In the genomic region with DNA sequence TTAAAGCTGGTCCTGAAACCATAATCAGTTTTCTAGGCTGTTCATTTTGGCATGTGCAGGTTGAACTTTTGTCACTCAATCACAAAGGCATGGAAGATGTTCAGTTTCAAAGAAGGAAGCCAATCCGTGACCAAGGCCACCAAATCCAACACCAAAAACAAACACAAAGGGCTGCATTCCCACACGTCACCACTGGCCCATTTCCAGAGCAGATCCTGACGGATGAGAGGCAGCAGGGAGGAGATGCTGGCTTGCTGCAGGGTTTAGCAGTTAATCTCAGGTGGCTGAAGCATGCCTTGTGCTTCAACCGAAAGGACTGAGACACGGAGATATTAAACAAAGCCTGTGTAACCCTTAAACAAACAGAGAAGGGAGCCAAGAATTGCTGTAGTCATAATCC, we compare ENCODE assay signal across 10 cellular contexts.
DNase-seq lines count a peak whose midpoint lies in the region; ATAC-seq and TF ChIP-seq lines count a peak whose summit lies in the region.
"Had no signal": no experiment of that assay in that cellular context is flagged by ENCODE, and none has a peak within 500 bp of the region (broad histone marks: within the 10 kb centered on the region; RNA-seq: fewer than 3 reads in every experiment).

No MANE protein-coding gene starts in this region.

- no peak overlapping the region for H3K4me2 ChIP-seq in GM23338

- TF ChIP-seq CTCF in GM23338 (conservative IDR thresholded peaks at IDR 0.05; ENCODE audit: low read depth in 2 of 2) = no peak; a peak in 1 of 4 replicates

- peak overlapping the region; percentile 56; the same call in 1 of the 2 replicates for H2AFZ ChIP-seq in GM23338

- H3K27me3 Mint-ChIP-seq in GM23338 (ENCODE audit: insufficient read depth, low read depth, poor library complexity) = peaks cover 4% of the 10 kb centered on the region

- no peak overlapping the region for H3K27ac Mint-ChIP-seq in GM23338
- no peak overlapping the region for H3K27ac Mint-ChIP-seq in stimulated activated effector memory CD8-positive, alpha-beta T cell treated with anti-CD3 and anti-CD28 coated beads, Interleukin-12 subunit alpha, Interleukin-12 subunit beta, amount 100 ng/mL, for 72 hours

- H3K27ac ChIP-seq in GM23338 (ENCODE audit: low read depth) = no peak overlapping the region

- no peak overlapping the region for H3K4me3 ChIP-seq in GM23338

- H4K20me1 ChIP-seq in GM23338 (replicated peaks; ENCODE audit: insufficient read depth) = no peaks in the 10 kb centered on the region

- H3K36me3 ChIP-seq in GM23338 (ENCODE audit: insufficient read depth) = no peaks in the 10 kb centered on the region

- H3K36me3 Mint-ChIP-seq in GM23338 (ENCODE audit: low read depth) = no peaks in the 10 kb centered on the region
- H3K36me3 Mint-ChIP-seq in stimulated activated effector memory CD8-positive, alpha-beta T cell treated with anti-CD3 and anti-CD28 coated beads, Interleukin-12 subunit alpha, Interleukin-12 subunit beta, amount 100 ng/mL, for 72 hours = no peaks in the 10 kb centered on the region

- peaks cover 10% of the 10 kb centered on the region; the same call in 2 of the 3 replicates for H3K4me1 Mint-ChIP-seq in GM23338
- no peaks in the 10 kb centered on the region for H3K4me1 Mint-ChIP-seq in stimulated activated effector memory CD8-positive, alpha-beta T cell treated with anti-CD3 and anti-CD28 coated beads, Interleukin-12 subunit alpha, Interleukin-12 subunit beta, amount 100 ng/mL, for 72 hours

- intact Hi-C loops in left ventricle myocardium superior (cut with micrococcal nuclease) = no loop called here

- no peaks in the 10 kb centered on the region for H3F3A ChIP-seq in GM23338 (replicated peaks; ENCODE audit: low read depth)

- ATAC-seq in GM23338 = peak; percentile 48
- ATAC-seq in left ventricle myocardium superior = peak; percentile 54
- no peak for ATAC-seq in stimulated activated effector memory CD8-positive, alpha-beta T cell treated with anti-CD3 and anti-CD28 coated beads, Interleukin-12 subunit alpha, Interleukin-12 subunit beta, amount 100 ng/mL, for 72 hours

- DNase-seq in GM23338 (ENCODE audit: low spot score) = peak; percentile 45
- peak; percentile 77 for DNase-seq in astrocyte of the hippocampus (ENCODE audit: low read depth, low spot score)
- peak; percentile 60 for DNase-seq in left ventricle myocardium superior
- DNase-seq in pulmonary artery endothelial cell (ENCODE audit: low read depth, low spot score) = peak; percentile 11
- DNase-seq in NCI-H345 treated with DMSO at 0.1 percent for 48 hours (lab: John Stamatoyannopoulos, UW; ENCODE audit: unreplicated experiment) = no peak
- no peak for DNase-seq in stimulated activated effector memory CD8-positive, alpha-beta T cell treated with anti-CD3 and anti-CD28 coated beads, Interleukin-12 subunit alpha, Interleukin-12 subunit beta, amount 100 ng/mL, for 72 hours (ENCODE audit: low spot score in 2 of 2)
- DNase-seq in foreskin melanocyte = no peak
- no peak for DNase-seq in stimulated activated CD4-positive, alpha-beta T cell treated with anti-CD3 and anti-CD28 coated beads, Interleukin-4, amount 100 ng/mL, for 4 hours
- DNase-seq: activated CD8-positive, alpha-beta memory T cell treated with anti-CD3 and anti-CD28 coated beads, Interleukin-2, amount 50 U/mL, for 48 hours; cerebellar nuclear complex had no signal

- H3K4me1 ChIP-seq in GM23338 (ENCODE audit: insufficient read depth) = peaks cover 4% of the 10 kb centered on the region; the same call in 1 of the 2 replicates

- no peaks in the 10 kb centered on the region for H3K9me3 Mint-ChIP-seq in GM23338
- H3K9me3 Mint-ChIP-seq in stimulated activated effector memory CD8-positive, alpha-beta T cell treated with anti-CD3 and anti-CD28 coated beads, Interleukin-12 subunit alpha, Interleukin-12 subunit beta, amount 100 ng/mL, for 72 hours = no peaks in the 10 kb centered on the region

- no peaks in the 10 kb centered on the region for H3K79me2 ChIP-seq in GM23338 (replicated peaks; ENCODE audit: insufficient read depth)

- no peak overlapping the region for H3K4me3 Mint-ChIP-seq in GM23338
- H3K4me3 Mint-ChIP-seq in stimulated activated effector memory CD8-positive, alpha-beta T cell treated with anti-CD3 and anti-CD28 coated beads, Interleukin-12 subunit alpha, Interleukin-12 subunit beta, amount 100 ng/mL, for 72 hours = no peak overlapping the region

- H3K9me2 ChIP-seq in GM23338 (ENCODE audit: insufficient read depth) = 0 out of 2 replicates have a peak, but pooled peaks cover 3% of the 10 kb centered on the region

- no peaks in the 10 kb centered on the region for H3K27me3 ChIP-seq in GM23338 (ENCODE audit: insufficient read depth)

TF ChIP-seq in GM23338, 12 proteins besides CTCF, POLR2A, EP300 and RAD21 (continues in another document):
- no peak for TF ChIP-seq REST (IDR thresholded peaks at IDR 0.05; ENCODE audit: unreplicated experiment)

Comparison
In these comparisons a context has a peak if more than half of its experiments do, and no peak if none do; other contexts are left out.
1. DNase-seq: peak in GM23338 (single experiment), astrocyte of the hippocampus (single experiment), left ventricle myocardium superior (single experiment) and pulmonary artery endothelial cell (single experiment); none in NCI-H345 treated with DMSO at 0.1 percent for 48 hours (single experiment), stimulated activated effector memory CD8-positive, alpha-beta T cell treated with anti-CD3 and anti-CD28 coated beads, Interleukin-12 subunit alpha, Interleukin-12 subunit beta, amount 100 ng/mL, for 72 hours (0 of 2), foreskin melanocyte (single experiment) and stimulated activated CD4-positive, alpha-beta T cell treated with anti-CD3 and anti-CD28 coated beads, Interleukin-4, amount 100 ng/mL, for 4 hours (0 of 2).